1 cellular context compared by ENCODE assay signal in genomic region chr2:167182403-167182802, GRCh38.
TF ChIP-seq lines count a peak whose summit lies in the region.

No MANE protein-coding gene starts in this region.

TF ChIP-seq in IMR-90, 13 proteins besides CTCF, POLR2A, EP300 and RAD21 (continued from another document):
- no peak for TF ChIP-seq ELK1 (IDR thresholded peaks at IDR 0.05; ENCODE audit: borderline replicate concordance, low read depth, low read length)
